ENCODE assay signal across 26 cellular contexts in the genomic region with DNA sequence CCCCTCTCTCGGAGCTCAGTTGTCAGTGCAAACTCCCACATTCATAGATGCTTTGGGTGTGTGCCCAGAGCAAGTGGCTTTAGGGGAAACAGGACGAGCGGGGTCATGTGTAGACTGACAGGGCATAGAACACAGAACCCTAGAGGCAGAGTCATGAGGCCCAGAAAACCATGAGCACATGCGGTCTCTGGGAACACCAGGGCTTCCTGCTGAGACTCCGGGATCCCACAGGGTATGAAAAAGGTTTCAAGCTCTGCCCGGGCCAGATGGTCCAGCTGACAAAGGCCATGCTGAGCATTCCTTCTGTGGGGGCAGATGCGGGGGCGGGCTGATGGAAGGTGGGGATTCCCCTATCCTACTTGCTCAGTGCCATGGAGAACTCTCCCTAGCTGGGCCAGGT. TPM values are rescaled to one million over a fixed set of nuclear protein-coding genes. Genes with fewer than 3 reads are reported as not detected.
DNase-seq lines count a peak whose midpoint lies in the region; TF ChIP-seq lines count a peak whose summit lies in the region.
"Had no signal": no experiment of that assay in that cellular context is flagged by ENCODE, and none has a peak within 500 bp of the region (broad histone marks: within the 10 kb centered on the region; RNA-seq: fewer than 3 reads in every experiment).

No MANE protein-coding gene starts in this region.

- H3K56ac ChIP-seq in H9 (ENCODE audit: insufficient read length, low read depth, low read length): no peak overlapping the region

- H3K23ac ChIP-seq in H9 (ENCODE audit: insufficient read length, low read depth, low read length): no peak overlapping the region

- no peaks in the 10 kb centered on the region for H3K79me1 ChIP-seq in H9 (ENCODE audit: insufficient read depth, low read depth, low read length, poor library complexity, severe bottlenecking)

- H2BK120ac ChIP-seq in H9 (ENCODE audit: low read depth, low read length, poor library complexity, severe bottlenecking): no peak overlapping the region

- H4K20me1 ChIP-seq in H9 (ENCODE audit: control insufficient read depth, insufficient read depth, insufficient read length): no peaks in the 10 kb centered on the region
- H4K20me1 ChIP-seq: BLaER1 had no signal

- no peaks in the 10 kb centered on the region; the same call in 1 of the 2 replicates for H3K27me3 Mint-ChIP-seq in H9 (ENCODE audit: low read depth)
- H3K27me3 Mint-ChIP-seq: activated T-cell treated with anti-CD3 and anti-CD28 coated beads, Interleukin-2, amount 50 U/mL, for 24 hours had no signal

- H3K9me3 Mint-ChIP-seq in H9: peaks cover 0 to 5% of the 10 kb centered on the region in 2 experiments; a peak in 1 of 5 replicates
- H3K9me3 Mint-ChIP-seq: activated T-cell treated with anti-CD3 and anti-CD28 coated beads, Interleukin-2, amount 50 U/mL, for 24 hours had no signal

- no peak overlapping the region for H3K4me3 Mint-ChIP-seq in H9
- H3K4me3 Mint-ChIP-seq: activated CD8-positive, alpha-beta T cell treated with anti-CD3 and anti-CD28 coated beads, Interleukin-2, amount 10 ng/mL, durations not matched to agents 7 days and 5 days; activated T-cell treated with anti-CD3 and anti-CD28 coated beads, Interleukin-2, amount 50 U/mL, for 24 hours had no signal

- H3K36me3 Mint-ChIP-seq in H9 (ENCODE audit: insufficient read depth in 1 of 3, low read depth in 3 of 3): peaks cover 0 to 36% (median 32%) of the 10 kb centered on the region in 3 experiments; a peak in 5 of 7 replicates

- WGBS in H9 (ENCODE audit: extremely low coverage, insufficient read length, low lambda C conversion rate): no CpG with 5 or more reads among the region's 8 CpGs

- no peak overlapping the region for H2AFZ ChIP-seq in H9 (ENCODE audit: low read length)
- H2AFZ ChIP-seq: GM23248 had no signal

- peak overlapping the region in 2 of 3 experiments; percentile 34 to 95; a peak in 3 of 7 replicates for H3K27ac Mint-ChIP-seq in H9
- H3K27ac Mint-ChIP-seq: activated CD8-positive, alpha-beta T cell treated with anti-CD3 and anti-CD28 coated beads, Interleukin-2, amount 10 ng/mL, durations not matched to agents 7 days and 5 days; activated T-cell treated with anti-CD3 and anti-CD28 coated beads, Interleukin-2, amount 50 U/mL, for 24 hours had no signal

- H3K23me2 ChIP-seq in H9 (ENCODE audit: insufficient read length, low read depth, low read length, poor library complexity, severe bottlenecking): no peaks in the 10 kb centered on the region

- no peaks in the 10 kb centered on the region for H3K9me3 ChIP-seq in H9 (ENCODE audit: control insufficient read depth, low read depth, low read length)
- H3K9me3 ChIP-seq: BLaER1, spleen had no signal

- H3K4me1 ChIP-seq in H9 (ENCODE audit: insufficient read depth, low read length): no peaks in the 10 kb centered on the region
- H3K4me1 ChIP-seq: BLaER1, foreskin keratinocyte, spleen had no signal

- H3K4ac ChIP-seq in H9 (ENCODE audit: low read depth, low read length): no peak overlapping the region

- H2BK12ac ChIP-seq in H9 (ENCODE audit: insufficient read length, low read depth, low read length): no peak overlapping the region

- peaks cover 16% of the 10 kb centered on the region in 2 experiments for H3K4me1 Mint-ChIP-seq in H9

- H2AK5ac ChIP-seq in H9 (ENCODE audit: insufficient read length, low read length): no peak overlapping the region

- no peak overlapping the region for H3K4me3 ChIP-seq in astrocyte of the spinal cord (ENCODE audit: low read depth, low read length)
- H3K4me3 ChIP-seq: BLaER1, GM23248, lung, spleen had no signal

- no peak overlapping the region for H3T11ph ChIP-seq in H9 (ENCODE audit: low read length)

- no peak overlapping the region for H2BK15ac ChIP-seq in H9 (ENCODE audit: low read depth, low read length)

- H3K27me3 ChIP-seq in H9 (ENCODE audit: insufficient read depth, low read length): no peaks in the 10 kb centered on the region
- H3K27me3 ChIP-seq: BLaER1, foreskin keratinocyte, spleen had no signal

- H3K18ac ChIP-seq in H9 (ENCODE audit: insufficient read length, low read depth, low read length): no peak overlapping the region

- H2BK5ac ChIP-seq in H9 (ENCODE audit: insufficient read length, low read length): no peak overlapping the region

- H3K4me2 ChIP-seq in H9 (ENCODE audit: insufficient read depth, insufficient read length, low read length): no peak overlapping the region
- H3K4me2 ChIP-seq: BLaER1 had no signal

- no peak overlapping the region for H2BK20ac ChIP-seq in H9 (ENCODE audit: low read depth, low read length, poor library complexity, severe bottlenecking)

- H4K91ac ChIP-seq in H9 (ENCODE audit: insufficient read length, low read depth, low read length): no peak overlapping the region

- no peak overlapping the region for H4K5ac ChIP-seq in H9 (ENCODE audit: insufficient read length, low read depth, low read length)

- H4K8ac ChIP-seq in H9 (replicated peaks; ENCODE audit: insufficient read length, low read depth, low read length): no peak overlapping the region

- DNase-seq in A172 (ENCODE audit: low spot score): peak; percentile 21
- DNase-seq in H9: peak; percentile 40
- DNase-seq in astrocyte of the spinal cord (ENCODE audit: low read depth, low spot score): peak; percentile 22
- peak; percentile 28 for DNase-seq in left kidney (ENCODE audit: low read depth, low spot score)
- DNase-seq in NCI-H187 treated with DMSO at 0.1 percent for 48 hours (lab: John Stamatoyannopoulos, UW): no peak
- no peak for DNase-seq in DMS79 (lab: John Stamatoyannopoulos, UW)
- no peak for DNase-seq in SK-N-DZ (ENCODE audit: low spot score)
- DNase-seq in activated CD4-positive, alpha-beta T cell treated with anti-CD3 and anti-CD28 coated beads for 4 hours: no peak
- DNase-seq: activated CD8-positive, alpha-beta T cell treated with anti-CD3 and anti-CD28 coated beads, Interleukin-2, amount 10 ng/mL, durations not matched to agents 7 days and 5 days; activated naive CD4-positive, alpha-beta T cell treated with Interleukin-2 at 50 U/mL for 16 hours; activated T-cell treated with anti-CD3 and anti-CD28 coated beads, Interleukin-2, amount 50 U/mL, for 24 hours; COR-L47; effector CD4-positive, alpha-beta T cell; erythroblast; hippocampal formation; kidney; NCI-H1048; NCI-H2107; NCI-H526 treated with DMSO at 0.1 percent for 48 hours; spleen; trophoblast cell had no signal

- H3K79me2 ChIP-seq in H9 (ENCODE audit: insufficient read depth, low read length): no peaks in the 10 kb centered on the region

- TF ChIP-seq CTCF in H9 (conservative IDR thresholded peaks at IDR 0.05): no peak
- no peak for TF ChIP-seq CTCF in astrocyte of the spinal cord (IDR thresholded peaks at IDR 0.05; ENCODE audit: low read depth, low read length)

- H3K9ac ChIP-seq in H9 (ENCODE audit: extremely low read depth, insufficient read length, low read length): no peak overlapping the region
- H3K9ac ChIP-seq: BLaER1, GM23248 had no signal

- H3K27ac ChIP-seq in H9 (ENCODE audit: insufficient read length, low read depth, low read length): no peak overlapping the region
- H3K27ac ChIP-seq: BLaER1, foreskin keratinocyte, GM23248, spleen had no signal

- 0 out of 2 replicates have a peak overlapping the region, but pooled peaks have one; percentile 44 for H3K14ac ChIP-seq in H9 (ENCODE audit: insufficient read depth, low read length)

- in situ Hi-C loops in astrocyte of the spinal cord (cut with HindIII; ENCODE audit: low sequenced_read_pairs): no loop called here

RNA-seq across cellular contexts. Expression of a gene that starts 44.8 kb away (rescaled TPM):
- total RNA-seq in A172 (2014; rRNA removed; shearing (Covaris generic)): not detected in 2 replicates
- not detected in 2 replicates for total RNA-seq in H9 (2021)
- not detected in 2 replicates for polyA plus RNA-seq in SK-N-DZ (2014; cell fraction: cytosol; rRNA removed)
- not detected in 2 replicates for polyA plus RNA-seq in SK-N-DZ (2014; cell fraction: nucleus; rRNA removed)
- total RNA-seq: activated CD8-positive, alpha-beta T cell treated with anti-CD3 and anti-CD28 coated beads, Interleukin-2, amount 10 ng/mL, durations not matched to agents 7 days and 5 days; foreskin keratinocyte; GM23248; kidney; renal cortical epithelial cell; spleen had no signal
- polyA plus RNA-seq: GM23248, spleen had no signal

Comparison
In these comparisons a context has a peak if more than half of its experiments do, and no peak if none do; other contexts are left out.
1. DNase-seq: peak in A172 (single experiment), H9 (single experiment), astrocyte of the spinal cord (single experiment) and left kidney (single experiment); none in NCI-H187 treated with DMSO at 0.1 percent for 48 hours (single experiment), DMS79 (single experiment), SK-N-DZ (single experiment) and activated CD4-positive, alpha-beta T cell treated with anti-CD3 and anti-CD28 coated beads for 4 hours (0 of 2).